Comparison of ENCODE assay signal across 7 cellular contexts in the genomic region with DNA sequence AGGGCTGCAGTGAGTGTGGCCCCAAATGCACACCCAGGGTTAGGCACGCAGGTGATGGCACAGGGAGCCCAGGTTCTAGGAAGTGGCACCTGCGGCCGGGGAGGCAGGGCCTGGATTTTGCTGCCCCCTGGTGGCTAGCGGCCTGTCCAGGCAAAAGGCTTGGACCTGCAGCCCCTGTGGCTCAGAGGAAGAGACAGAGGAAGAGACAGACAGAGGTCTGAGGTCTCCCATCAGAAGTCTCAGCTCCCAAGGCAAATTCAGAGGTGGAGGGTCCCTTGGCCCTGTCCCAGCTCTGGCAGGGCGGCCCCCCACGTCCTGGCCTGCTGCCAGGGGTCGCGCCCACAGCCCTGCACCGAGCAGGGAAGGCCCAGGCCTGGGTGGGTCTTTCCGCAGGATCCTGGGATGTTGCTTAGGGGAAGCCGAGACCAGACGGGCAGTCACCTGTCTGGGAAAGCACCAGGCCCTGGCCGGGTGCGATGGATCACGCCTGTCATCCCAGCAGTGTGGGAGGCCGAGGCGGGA.
A peak's percentile ranks its signal among the peaks of the same experiment; 100 is the strongest.
DNase-seq lines count a peak whose midpoint lies in the region; ATAC-seq and TF ChIP-seq lines count a peak whose summit lies in the region.

No MANE protein-coding gene starts in this region.

- peaks cover 37 to 46% of the 10 kb centered on the region in 2 donors for H3K4me1 ChIP-seq in mucosa of rectum (ENCODE audit: control insufficient read depth in 2 of 2, insufficient read depth in 2 of 2, low read length in 2 of 2)

- H3K27ac ChIP-seq in epithelial cell of prostate (peak overlapping the region; percentile 85), mucosa of rectum (ENCODE audit: low read depth in 2 of 2, low read length in 2 of 2) (peak overlapping the region; percentile 99 to 100)

- DNase-seq in NOMO-1 treated with DMSO at 0.1 percent for 48 hours (lab: John Stamatoyannopoulos, UW; ENCODE audit: unreplicated experiment) (peak; percentile 67), activated T-cell treated with anti-CD3 and anti-CD28 coated beads for 48 hours (ENCODE audit: low read depth) (peak; percentile 81), epithelial cell of prostate (ENCODE audit: low read depth, low spot score) (peak; percentile 31)
- DNase-seq in stimulated activated CD8-positive, alpha-beta memory T cell treated with anti-CD3 and anti-CD28 coated beads, Interleukin-7, amount 100 ng/mL, for 1 hour (ENCODE audit: low read depth in 2 of 2), result peak; percentile 67 to 80

- H3K9ac ChIP-seq in mucosa of rectum (ENCODE audit: low read depth in 1 of 2, low read length in 2 of 2), result peak overlapping the region; percentile 80 to 95

- peak; percentile 93 for TF ChIP-seq CTCF in GM12874 (IDR thresholded peaks at IDR 0.05; ENCODE audit: insufficient read depth, low read depth, low read length)

- no peaks in the 10 kb centered on the region for H3K36me3 ChIP-seq in mucosa of rectum (ENCODE audit: control insufficient read depth in 2 of 2, insufficient read depth in 2 of 2, low read length in 2 of 2)

- no peaks in the 10 kb centered on the region for H3K9me3 ChIP-seq in mucosa of rectum (ENCODE audit: control insufficient read depth in 2 of 2, low read length in 2 of 2)

- ATAC-seq in HG03280 (IDR thresholded peaks at IDR 0.05; ENCODE audit: unreplicated experiment), result peak; percentile 19

- no peaks in the 10 kb centered on the region for H3K27me3 ChIP-seq in mucosa of rectum (ENCODE audit: control insufficient read depth in 2 of 2, insufficient read depth in 2 of 2, low read length in 2 of 2)

- peak overlapping the region; percentile 70 to 71 for H3K4me3 ChIP-seq in mucosa of rectum (ENCODE audit: low read length in 2 of 2)

Comparison
In these comparisons a context has a peak if more than half of its experiments do, and no peak if none do; other contexts are left out.
1. Peak in every context shown above with its lines: DNase-seq, ATAC-seq, H3K4me3 ChIP-seq and H3K27ac ChIP-seq.
2. DNase-seq: peak in every context shown above with its lines; median percentile 81 in activated T-cell treated with anti-CD3 and anti-CD28 coated beads for 48 hours; 74 in stimulated activated CD8-positive, alpha-beta memory T cell treated with anti-CD3 and anti-CD28 coated beads, Interleukin-7, amount 100 ng/mL, for 1 hour; 67 in NOMO-1 treated with DMSO at 0.1 percent for 48 hours; 31 in epithelial cell of prostate.